In the genomic region with DNA sequence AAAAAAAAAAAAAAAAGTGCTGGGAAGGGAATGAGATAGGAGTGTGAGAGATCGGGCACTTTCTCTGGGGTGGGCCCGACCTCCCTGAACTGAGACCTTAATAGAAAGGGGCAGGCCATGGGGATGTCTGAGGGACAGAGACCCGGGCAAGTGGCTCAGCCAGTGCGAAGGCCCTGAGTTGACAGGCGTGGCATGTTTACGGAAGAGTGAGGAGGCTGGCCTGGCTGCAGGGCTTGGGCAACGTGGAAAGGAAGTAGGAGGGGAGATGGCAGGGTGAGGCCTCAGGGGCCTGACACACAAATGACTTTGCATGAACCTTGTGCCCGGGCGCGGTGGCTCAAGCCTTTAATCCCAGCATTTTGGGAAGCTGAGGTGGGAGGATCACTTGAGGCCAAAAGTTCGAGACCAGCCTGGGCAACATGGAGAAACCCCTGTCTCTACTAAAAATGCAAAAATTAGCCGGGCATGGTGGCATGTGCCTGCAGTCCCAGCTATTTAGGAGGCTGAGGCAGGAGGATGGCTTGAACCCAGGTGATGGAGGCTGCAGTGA, we compare ENCODE assay signal across 10 cellular contexts. TPM values are rescaled to one million over a fixed set of nuclear protein-coding genes. Genes with fewer than 3 reads are reported as not detected.
DNase-seq lines count a peak whose midpoint lies in the region; ATAC-seq and TF ChIP-seq lines count a peak whose summit lies in the region.
"Had no signal": no experiment of that assay in that cellular context is flagged by ENCODE, and none has a peak within 500 bp of the region (broad histone marks: within the 10 kb centered on the region; RNA-seq: fewer than 3 reads in every experiment).

No MANE protein-coding gene starts in this region.

- H3K4me1 ChIP-seq in left ventricle myocardium inferior (peaks cover 10% of the 10 kb centered on the region), spleen (peaks cover 0 to 47% (median 17%) of the 10 kb centered on the region in 6 donors)
- H3K4me1 ChIP-seq: breast epithelium had no signal

- WGBS in spleen, 5 donors: 30 to 51% (median 36%) methylated on average over 12 of the region's 12 CpGs

- H3K9me3 ChIP-seq in left ventricle myocardium inferior (replicated peaks) (no peaks in the 10 kb centered on the region), spleen (no peaks in the 10 kb centered on the region)
- H3K9me3 ChIP-seq: breast epithelium had no signal

- H3K27ac Mint-ChIP-seq in activated CD8-positive, alpha-beta T cell treated with anti-CD3 and anti-CD28 coated beads, Interleukin-2, amount 10 ng/mL, durations not matched to agents 7 days and 5 days: no peak overlapping the region

- TF ChIP-seq CTCF in left ventricle myocardium inferior (IDR thresholded peaks at IDR 0.05; ENCODE audit: borderline replicate concordance) (no peak), spleen (IDR thresholded peaks at IDR 0.05 in 8 of 11, conservative IDR thresholded peaks at IDR 0.05 in 3 of 11) (no peak)

- no peak overlapping the region for H3K4me3 Mint-ChIP-seq in activated CD8-positive, alpha-beta T cell treated with anti-CD3 and anti-CD28 coated beads, Interleukin-2, amount 10 ng/mL, durations not matched to agents 7 days and 5 days

- H3K27me3 ChIP-seq in left ventricle myocardium inferior (ENCODE audit: low read depth) (peaks cover 22% of the 10 kb centered on the region), spleen (replicated peaks in 1 of 7) (no peaks in the 10 kb centered on the region)
- H3K27me3 ChIP-seq: breast epithelium had no signal

- no peaks in the 10 kb centered on the region for H3K9me3 Mint-ChIP-seq in activated CD8-positive, alpha-beta T cell treated with anti-CD3 and anti-CD28 coated beads, Interleukin-2, amount 10 ng/mL, durations not matched to agents 7 days and 5 days (ENCODE audit: insufficient read depth)

- H3K36me3 ChIP-seq in left ventricle myocardium inferior (no peaks in the 10 kb centered on the region), spleen (peaks cover 0 to 83% (median 18%) of the 10 kb centered on the region in 6 donors)
- H3K36me3 ChIP-seq: breast epithelium had no signal

- H3K4me1 Mint-ChIP-seq in activated CD8-positive, alpha-beta T cell treated with anti-CD3 and anti-CD28 coated beads, Interleukin-2, amount 10 ng/mL, durations not matched to agents 7 days and 5 days (ENCODE audit: low read depth): peaks cover 9% of the 10 kb centered on the region

- H3K36me3 Mint-ChIP-seq in activated CD8-positive, alpha-beta T cell treated with anti-CD3 and anti-CD28 coated beads, Interleukin-2, amount 10 ng/mL, durations not matched to agents 7 days and 5 days (ENCODE audit: low read depth): peaks cover 59% of the 10 kb centered on the region

- CTCF ChIA-PET in activated CD8-positive, alpha-beta T cell treated with anti-CD3 and anti-CD28 coated beads, Interleukin-2, amount 10 ng/mL, durations not matched to agents 7 days and 5 days (lab: Charles Lee): interaction anchor here (2.6 kb wide), 1 partner anchor 90 kb away, joined by 8 read pairs; no protein-coding TSS in a partner anchor

- H3K27ac ChIP-seq in left ventricle myocardium inferior (replicated peaks): no peak overlapping the region
- peak overlapping the region in 7 of 8 donors; percentile 61 to 89 (median 81) for H3K27ac ChIP-seq in spleen
- H3K27ac ChIP-seq: breast epithelium had no signal

- H3K4me3 ChIP-seq in left ventricle myocardium inferior: no peak overlapping the region
- peak overlapping the region in 1 of 8 donors; percentile 39 for H3K4me3 ChIP-seq in spleen
- H3K4me3 ChIP-seq: breast epithelium had no signal

- DNase-seq in KBM-7 (peak; percentile 87), SW480 (ENCODE audit: low spot score) (peak; percentile 48), left ventricle myocardium inferior (peak; percentile 55), spleen (peak; percentile 93), AG08395 (ENCODE audit: low spot score) (no peak)
- DNase-seq in activated CD8-positive, alpha-beta T cell treated with anti-CD3 and anti-CD28 coated beads, Interleukin-2, amount 10 ng/mL, durations not matched to agents 7 days and 5 days: no peak
- DNase-seq: activated CD4-positive, alpha-beta T cell treated with anti-CD3 and anti-CD28 coated beads for 48 hours; NCI-H524 had no signal

- intact Hi-C loops in left ventricle myocardium inferior (cut with micrococcal nuclease) (no loop called here), spleen (cut with DNase I; ENCODE audit: low total_unique reads) (loop anchor here (5.0 kb wide), 1 partner anchor 53 kb away; no protein-coding TSS in a partner anchor)

- in situ Hi-C loops in KBM-7 (cut with MboI; ENCODE audit: low pct_unique_long_range_greater_than_20kb, low sequenced_read_pairs): no loop called here

- no peak for TF ChIP-seq POLR2A in spleen (IDR thresholded peaks at IDR 0.05)

- H3K27me3 Mint-ChIP-seq in activated CD8-positive, alpha-beta T cell treated with anti-CD3 and anti-CD28 coated beads, Interleukin-2, amount 10 ng/mL, durations not matched to agents 7 days and 5 days (ENCODE audit: low read depth): no peaks in the 10 kb centered on the region

- POLR2A ChIA-PET in activated CD8-positive, alpha-beta T cell treated with anti-CD3 and anti-CD28 coated beads, Interleukin-2, amount 10 ng/mL, durations not matched to agents 7 days and 5 days (lab: Charles Lee): interaction anchor here (0.6 kb wide), 1 partner anchor 28 kb away, joined by 4 read pairs; no protein-coding TSS in a partner anchor

- ATAC-seq in activated CD8-positive, alpha-beta T cell treated with anti-CD3 and anti-CD28 coated beads, Interleukin-2, amount 10 ng/mL, durations not matched to agents 7 days and 5 days: no peak
- ATAC-seq in HG02678 (IDR thresholded peaks at IDR 0.05; ENCODE audit: unreplicated experiment): no peak

RNA-seq across cellular contexts. Expression of a gene that starts 13.9 kb away (rescaled TPM):
- total RNA-seq in left ventricle myocardium inferior (0.71 TPM), spleen (10 to 100 TPM; 19.7 to 48.3 (median 34.5) TPM)
- polyA plus RNA-seq in spleen: 10 to 100 TPM; 11.3 to 20.3 (median 15.3) TPM
- 10 to 100 TPM; 55.0 to 58.1 TPM for total RNA-seq in activated CD8-positive, alpha-beta T cell treated with anti-CD3 and anti-CD28 coated beads, Interleukin-2, amount 10 ng/mL, durations not matched to agents 7 days and 5 days

RNA-seq across cellular contexts. Expression of a gene that starts 29.8 kb away (rescaled TPM):
- not detected for total RNA-seq in left ventricle myocardium inferior
- total RNA-seq in spleen: 1 to 10 TPM in 2 of 7 donors, under 1 TPM in 3, not detected in 2; 0.36 to 1.6 (median 0.88) TPM
- under 1 TPM in 2 of 3 donors, not detected in 1; 0.05 to 0.16 TPM for polyA plus RNA-seq in spleen
- under 1 TPM in 1 of 2 experiments, not detected in 1; 0.13 TPM for total RNA-seq in activated CD8-positive, alpha-beta T cell treated with anti-CD3 and anti-CD28 coated beads, Interleukin-2, amount 10 ng/mL, durations not matched to agents 7 days and 5 days

RNA-seq across cellular contexts. Expression of a gene that starts 45.9 kb away (rescaled TPM):
- total RNA-seq in left ventricle myocardium inferior: 21.4 TPM
- total RNA-seq in spleen: 10 to 100 TPM; 33.4 to 63.1 (median 45.6) TPM
- polyA plus RNA-seq in spleen: 10 to 100 TPM; 15.0 to 15.9 (median 15.0) TPM
- 10 to 100 TPM; 79.0 to 83.8 TPM for total RNA-seq in activated CD8-positive, alpha-beta T cell treated with anti-CD3 and anti-CD28 coated beads, Interleukin-2, amount 10 ng/mL, durations not matched to agents 7 days and 5 days

RNA-seq across cellular contexts. Expression of a gene that starts 56.2 kb away (rescaled TPM):
- total RNA-seq in left ventricle myocardium inferior (not detected), spleen (1 to 10 TPM; 2.1 to 6.3 (median 3.4) TPM)
- polyA plus RNA-seq in spleen: 1 to 10 TPM; 2.1 to 3.2 (median 2.6) TPM
- total RNA-seq in activated CD8-positive, alpha-beta T cell treated with anti-CD3 and anti-CD28 coated beads, Interleukin-2, amount 10 ng/mL, durations not matched to agents 7 days and 5 days: 1 to 10 TPM; 5.0 to 6.4 TPM

Comparison
In these comparisons a context has a peak if more than half of its experiments do, and no peak if none do; other contexts are left out.
1. DNase-seq: peak in KBM-7 (single experiment), SW480 (single experiment), left ventricle myocardium inferior (single experiment) and spleen (single experiment); none in AG08395 (single experiment) and activated CD8-positive, alpha-beta T cell treated with anti-CD3 and anti-CD28 coated beads, Interleukin-2, amount 10 ng/mL, durations not matched to agents 7 days and 5 days (single experiment).
2. RNA of a gene that starts 13.9 kb away (total RNA-seq): 55.0 to 58.1 TPM in activated CD8-positive, alpha-beta T cell treated with anti-CD3 and anti-CD28 coated beads, Interleukin-2, amount 10 ng/mL, durations not matched to agents 7 days and 5 days and 19.7 to 48.3 TPM in spleen; 0.71 TPM in left ventricle myocardium inferior (single experiment); every median in the first group is over 10 times any median in the second.